ENCODE assay signal across 14 cellular contexts in the genomic region with DNA sequence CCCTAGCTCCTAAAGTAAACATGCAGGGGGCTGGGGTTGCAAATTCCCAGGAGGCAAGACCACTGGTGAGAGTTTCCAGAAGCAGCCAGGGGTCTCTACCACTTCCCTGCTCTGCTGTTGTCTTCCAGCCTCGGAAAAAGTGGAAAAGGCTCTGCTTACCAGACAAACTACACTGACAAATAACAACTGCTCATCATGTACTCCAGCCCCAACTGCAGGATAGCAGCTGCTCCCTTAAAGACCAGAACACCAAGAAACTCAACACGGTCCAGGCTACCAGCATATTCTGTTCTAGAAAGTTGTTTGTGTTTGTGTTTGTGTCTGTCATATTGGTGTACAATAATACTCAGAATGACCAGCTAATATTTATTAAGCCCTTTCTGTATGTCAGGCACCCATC.
DNase-seq lines count a peak whose midpoint lies in the region; ATAC-seq, FAIRE-seq and TF ChIP-seq lines count a peak whose summit lies in the region.
"Had no signal": no experiment of that assay in that cellular context is flagged by ENCODE, and none has a peak within 500 bp of the region (broad histone marks: within the 10 kb centered on the region; RNA-seq: fewer than 3 reads in every experiment).

No MANE protein-coding gene starts in this region.

- TF ChIP-seq RAD21 in A549 (conservative IDR thresholded peaks at IDR 0.05 in 1 of 2, IDR thresholded peaks at IDR 0.05 in 1 of 2) = no peak

- peak in 2 of 3 experiments; percentile 29 to 36 for DNase-seq in NCI-H1417 (lab: John Stamatoyannopoulos, UW)
- DNase-seq in NCI-H1417 treated with DMSO at 0.1 percent for 48 hours (lab: John Stamatoyannopoulos, UW) = no peak
- no peak for DNase-seq in A549 (ENCODE audit: low read depth in 1 of 2, low spot score in 1 of 2)
- DNase-seq in PC-3 = no peak
- no peak for DNase-seq in NCI-H2196 (lab: John Stamatoyannopoulos, UW; ENCODE audit: unreplicated experiment)
- DNase-seq in NCI-H82 (lab: John Stamatoyannopoulos, UW) = no peak
- DNase-seq: H9; NCI-H1436; NCI-H510A; NK-92 treated with Interleukin-12 subunit alpha and Interleukin-12 subunit beta, amount 100 ng/mL, for 24 hours had no signal

- POLR2A ChIA-PET in A549 (lab: Yijun Ruan, JAX) (no interaction called here), PC-3 (lab: Charles Lee; ENCODE audit: unreplicated experiment) (no interaction called here)

- H3K4me3 ChIP-seq in A549 (no peak overlapping the region), PC-3 (ENCODE audit: low read length) (no peak overlapping the region)
- H3K4me3 ChIP-seq: BLaER1 treated with 17β-estradiol and CSF1 and Interleukin-3, amounts not matched to agents 10 nM and 100 nM had no signal

- TF ChIP-seq CTCF in A549 (IDR thresholded peaks at IDR 0.05) (no peak), PC-3 (conservative IDR thresholded peaks at IDR 0.05; ENCODE audit: low read depth, low read length) (no peak), nephron (IDR thresholded peaks at IDR 0.05; ENCODE audit: unreplicated experiment in 3 of 3) (no peak)

- no peaks in the 10 kb centered on the region for H3K79me2 ChIP-seq in PC-3 (ENCODE audit: low read length)

- no peak overlapping the region for H3K9ac ChIP-seq in PC-3 (ENCODE audit: low read length)

- H3K27ac Mint-ChIP-seq in nephron = peak overlapping the region; percentile 78 to 92 (median 80)
- H3K27ac Mint-ChIP-seq: H9 had no signal

- H3K27me3 Mint-ChIP-seq in nephron (ENCODE audit: low read depth) = no peaks in the 10 kb centered on the region

- H3K4me3 Mint-ChIP-seq in nephron = peak overlapping the region in 1 of 3 experiments; percentile 6
- H3K4me3 Mint-ChIP-seq: H9 had no signal

- no peak for TF ChIP-seq POLR2A in A549 (IDR thresholded peaks at IDR 0.05; ENCODE audit: low read length)

- H3K4me1 ChIP-seq in A549 (peaks cover 25% of the 10 kb centered on the region), PC-3 (ENCODE audit: insufficient read depth, low read length) (peaks cover 9% of the 10 kb centered on the region; the same call in 1 of the 2 replicates)

- no peaks in the 10 kb centered on the region for H3F3A ChIP-seq in PC-3 (ENCODE audit: low read length, unreplicated experiment)

- ATAC-seq in A549 = no peak
- no peak for ATAC-seq in PC-3
- no peak for ATAC-seq in GM21717 (IDR thresholded peaks at IDR 0.05; ENCODE audit: unreplicated experiment)

- TF ChIP-seq EP300 in A549 (IDR thresholded peaks at IDR 0.05) = no peak

- H3K36me3 ChIP-seq in PC-3 (ENCODE audit: low read depth, low read length) = no peaks in the 10 kb centered on the region
- H3K36me3 ChIP-seq: BLaER1 treated with 17β-estradiol and CSF1 and Interleukin-3, amounts not matched to agents 10 nM and 100 nM had no signal

- no peaks in the 10 kb centered on the region for H3K9me3 Mint-ChIP-seq in nephron
- H3K9me3 Mint-ChIP-seq: H9 had no signal

- peak overlapping the region in 1 of 2 experiments; percentile 21; a peak in 1 of 6 replicates for H3K27ac ChIP-seq in A549
- H3K27ac ChIP-seq in PC-3 (ENCODE audit: low read length) = peak overlapping the region; percentile 45

- H3K4me1 Mint-ChIP-seq in nephron = peaks cover 50% of the 10 kb centered on the region

- H2AFZ ChIP-seq in PC-3 (ENCODE audit: low read length) = no peak overlapping the region

- WGBS in A549 (ENCODE audit: missing lambda C conversion rate) = 73% methylated on average over 1 of the region's 2 CpGs

- no TSS peak for BruUV-seq in PC-3 (replicated peaks; lab: Mats Ljungman, UMichigan)

- no peak for FAIRE-seq in A549 (lab: Jason Lieb, UNC)
- FAIRE-seq: A204.1 had no signal

- CTCF ChIA-PET in A549 (lab: Yijun Ruan, JAX) (no interaction called here), PC-3 (lab: Charles Lee) (no interaction called here)

- H3K4me2 ChIP-seq in A549 = peak overlapping the region; percentile 30; the same call in 1 of the 3 replicates
- no peak overlapping the region for H3K4me2 ChIP-seq in PC-3 (ENCODE audit: low read length)

- H3K27me3 ChIP-seq in PC-3 (ENCODE audit: low read length) = no peaks in the 10 kb centered on the region
- H3K27me3 ChIP-seq: BLaER1 treated with 17β-estradiol and CSF1 and Interleukin-3, amounts not matched to agents 10 nM and 100 nM had no signal

- H3K36me3 Mint-ChIP-seq in nephron (ENCODE audit: low read depth) = no peaks in the 10 kb centered on the region

- H3K9me2 ChIP-seq in PC-3 (replicated peaks; ENCODE audit: low read length) = no peaks in the 10 kb centered on the region

- no peaks in the 10 kb centered on the region for H3K9me3 ChIP-seq in A549
- H3K9me3 ChIP-seq in PC-3 (ENCODE audit: low read length) = no peaks in the 10 kb centered on the region
- H3K9me3 ChIP-seq: BLaER1 treated with 17β-estradiol and CSF1 and Interleukin-3, amounts not matched to agents 10 nM and 100 nM had no signal

- no peaks in the 10 kb centered on the region for H4K20me1 ChIP-seq in PC-3 (ENCODE audit: low read length)
- H4K20me1 ChIP-seq: BLaER1 treated with 17β-estradiol and CSF1 and Interleukin-3, amounts not matched to agents 10 nM and 100 nM had no signal

- intact Hi-C loops in PC-3 (cut with micrococcal nuclease) = no loop called here

TF ChIP-seq in A549, 52 proteins besides CTCF, POLR2A, EP300 and RAD21:
- TF ChIP-seq MAZ (IDR thresholded peaks at IDR 0.05; ENCODE audit: borderline replicate concordance, low read depth, low read length) = no peak
- no peak for TF ChIP-seq SMC3 (IDR thresholded peaks at IDR 0.05)
- TF ChIP-seq REST (IDR thresholded peaks at IDR 0.05) = no peak
- no peak for TF ChIP-seq FOSL2 (IDR thresholded peaks at IDR 0.05)
- no peak for TF ChIP-seq FOSL2 (CRISPR knock-in tag; IDR thresholded peaks at IDR 0.05)
- no peak for TF ChIP-seq RARB (CRISPR knock-in tag; IDR thresholded peaks at IDR 0.05)
- no peak for TF ChIP-seq ZC3H11A (IDR thresholded peaks at IDR 0.05)
- TF ChIP-seq PHF8 (IDR thresholded peaks at IDR 0.05; ENCODE audit: borderline replicate concordance, low read depth) = no peak
- TF ChIP-seq RNF2 (IDR thresholded peaks at IDR 0.05; ENCODE audit: borderline replicate concordance, low read depth) = no peak
- no peak for TF ChIP-seq POLR2AphosphoS2 (conservative IDR thresholded peaks at IDR 0.05; ENCODE audit: low read length)
- TF ChIP-seq TP53 (CRISPR knock-in tag; IDR thresholded peaks at IDR 0.05) = no peak
- TF ChIP-seq HOXB5 (CRISPR knock-in tag; IDR thresholded peaks at IDR 0.05) = no peak
- TF ChIP-seq, protein P1, sequence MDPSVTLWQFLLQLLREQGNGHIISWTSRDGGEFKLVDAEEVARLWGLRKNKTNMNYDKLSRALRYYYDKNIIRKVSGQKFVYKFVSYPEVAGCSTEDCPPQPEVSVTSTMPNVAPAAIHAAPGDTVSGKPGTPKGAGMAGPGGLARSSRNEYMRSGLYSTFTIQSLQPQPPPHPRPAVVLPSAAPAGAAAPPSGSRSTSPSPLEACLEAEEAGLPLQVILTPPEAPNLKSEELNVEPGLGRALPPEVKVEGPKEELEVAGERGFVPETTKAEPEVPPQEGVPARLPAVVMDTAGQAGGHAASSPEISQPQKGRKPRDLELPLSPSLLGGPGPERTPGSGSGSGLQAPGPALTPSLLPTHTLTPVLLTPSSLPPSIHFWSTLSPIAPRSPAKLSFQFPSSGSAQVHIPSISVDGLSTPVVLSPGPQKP (IDR thresholded peaks at IDR 0.05; ENCODE audit: low read depth, low read length) = no peak
- no peak for TF ChIP-seq ZFP36 (IDR thresholded peaks at IDR 0.05; ENCODE audit: borderline replicate concordance, partially characterized antibody)
- no peak for TF ChIP-seq ESRRA (IDR thresholded peaks at IDR 0.05; ENCODE audit: borderline replicate concordance, low read length)
- TF ChIP-seq PBX3 (IDR thresholded peaks at IDR 0.05) = no peak
- no peak for TF ChIP-seq FOSB (CRISPR knock-in tag; IDR thresholded peaks at IDR 0.05)
- TF ChIP-seq EHMT2 (IDR thresholded peaks at IDR 0.05; ENCODE audit: low read depth) = no peak

Comparison
In these comparisons a context has a peak if more than half of its experiments do, and no peak if none do; other contexts are left out.
1. DNase-seq: peak in NCI-H1417 (2 of 3); none in NCI-H1417 treated with DMSO at 0.1 percent for 48 hours (single experiment), A549 (0 of 2), PC-3 (single experiment), NCI-H2196 (single experiment) and NCI-H82 (single experiment).